Comparison of ENCODE assay signal across 24 cellular contexts in genomic region chr13:51007216-51007615, GRCh38.
"Had no signal": no experiment of that assay in that cellular context is flagged by ENCODE, and none has a peak within 500 bp of the region (broad histone marks: within the 10 kb centered on the region; RNA-seq: fewer than 3 reads in every experiment).

No MANE protein-coding gene starts in this region.

- H3K4me2 ChIP-seq: KMS-11 had no signal

- ATAC-seq: activated CD8-positive, alpha-beta T cell treated with anti-CD3 and anti-CD28 coated beads for 36 hours; activated T-cell treated with anti-CD3 and anti-CD28 coated beads, Interleukin-2, amount 50 U/mL, for 72 hours; T-cell had no signal

- H3K4me1 ChIP-seq: adrenal gland had no signal

- DNase-seq: activated CD4-positive, alpha-beta T cell treated with anti-CD3 and anti-CD28 coated beads, Interleukin-2, amount 50 U/mL, for 1 hour; activated CD4-positive, CD25-positive, alpha-beta regulatory T cell; activated CD8-positive, alpha-beta memory T cell treated with anti-CD3 and anti-CD28 coated beads, Interleukin-2, amount 50 U/mL, for 4 hours; activated CD8-positive, alpha-beta T cell treated with anti-CD3 and anti-CD28 coated beads for 36 hours; activated gamma-delta T cell treated with Interleukin-2 at 50 U/mL for 16 hours; activated naive CD4-positive, alpha-beta T cell treated with anti-CD3 and anti-CD28 coated beads, Interleukin-2, amount 10 ng/mL, durations not matched to agents 7 days and 5 days; activated naive CD8-positive, alpha-beta T cell treated with anti-CD3 and anti-CD28 coated beads for 36 hours; activated T-cell treated with anti-CD3 and anti-CD28 coated beads, Interleukin-2, amount 50 U/mL, for 72 hours; adrenal gland; NCI-H1092; NCI-H1417; NCI-H1930; NCI-H2171; NCI-H345; NCI-H510A; NCI-H526 treated with DMSO at 0.1 percent for 48 hours; NCI-H82; RPMI8226; T-cell; T-helper 2 cell; T1000 had no signal

- H3K9ac ChIP-seq: KMS-11 had no signal

- H3K36me3 ChIP-seq: adrenal gland had no signal

- H3K27ac ChIP-seq: adrenal gland, KMS-11, SK-N-MC, VCaP had no signal

- H3K27me3 ChIP-seq: adrenal gland had no signal

- H3K9me3 ChIP-seq: adrenal gland had no signal

- H3K4me3 ChIP-seq: adrenal gland, SK-N-MC had no signal
